Comparison of ENCODE assay signal across 19 cellular contexts in genomic region chr7:154178890-154179289, GRCh38.
"Had no signal": no experiment of that assay in that cellular context is flagged by ENCODE, and none has a peak within 500 bp of the region (broad histone marks: within the 10 kb centered on the region; RNA-seq: fewer than 3 reads in every experiment).

No MANE protein-coding gene starts in this region.

- H3K4me1 ChIP-seq: spleen, upper lobe of left lung had no signal

- H3K4me3 ChIP-seq: coronary artery, lung, spleen, upper lobe of left lung had no signal

- H3K36me3 ChIP-seq: spleen, upper lobe of left lung had no signal

- DNase-seq: activated CD8-positive, alpha-beta memory T cell treated with anti-CD3 and anti-CD28 coated beads, Interleukin-2, amount 50 U/mL, for 48 hours; activated naive CD4-positive, alpha-beta T cell treated with Interleukin-2 at 50 U/mL for 16 hours; activated naive CD8-positive, alpha-beta T cell treated with anti-CD3 and anti-CD28 coated beads, Interleukin-2, amount 10 ng/mL, durations not matched to agents 7 days and 5 days; activated T-cell treated with anti-CD3 and anti-CD28 coated beads, Interleukin-2, amount 50 U/mL, for 4 hours; amniotic stem cell; cerebellar nuclear complex; foreskin fibroblast; hippocampal formation; naive thymus-derived CD4-positive, alpha-beta T cell; posterior cingulate gyrus; retina; spleen; stimulated activated CD4-positive, alpha-beta T cell treated with anti-CD3 and anti-CD28 coated beads, Interleukin-4, amount 100 ng/mL, for 1 hour; stimulated activated naive CD4-positive, alpha-beta T cell treated with Interleukin-2 at 50 U/mL for 16 hours; T1000; upper lobe of left lung had no signal

- H3K9me3 ChIP-seq: spleen, upper lobe of left lung had no signal

- H3K27ac ChIP-seq: coronary artery, spleen, upper lobe of left lung had no signal

- ATAC-seq: activated T-cell treated with anti-CD3 and anti-CD28 coated beads, Interleukin-2, amount 50 U/mL, for 4 hours; naive thymus-derived CD4-positive, alpha-beta T cell; WTC11 had no signal

- H3K27me3 ChIP-seq: upper lobe of left lung had no signal
